In genomic region chr11:61332823-61333637, GRCh38 we compare ENCODE assay signal across 8 cellular contexts. TPM values are rescaled to one million over a fixed set of nuclear protein-coding genes. Genes with fewer than 3 reads are reported as not detected.
DNase-seq lines count a peak whose midpoint lies in the region; ATAC-seq and TF ChIP-seq lines count a peak whose summit lies in the region.

DDB1 (minus strand) TSS chr11:61333105; CDS start chr11:61332968, 137 bp downstream.
TKFC (plus strand) TSS chr11:61333228; CDS start chr11:61334729, 1,501 bp downstream.

- TF ChIP-seq CTCF in epithelial cell of esophagus (IDR thresholded peaks at IDR 0.05; ENCODE audit: insufficient read depth, low read depth, low read length, missing control alignments), result no peak

- TF ChIP-seq RAD21 in Ishikawa (IDR thresholded peaks at IDR 0.05; ENCODE audit: low read depth), result no peak

- H3K4me1 ChIP-seq in mononuclear cell (ENCODE audit: insufficient read depth, low read length), result peaks cover 33% of the 10 kb centered on the region

- TF ChIP-seq EP300 in Ishikawa (IDR thresholded peaks at IDR 0.05; ENCODE audit: borderline replicate concordance), result no peak; the same call in 1 of the 2 replicates

- peak; percentile 83 for ATAC-seq in GM21576 (IDR thresholded peaks at IDR 0.05; ENCODE audit: unreplicated experiment)

- H3K4me3 ChIP-seq in epithelial cell of esophagus (ENCODE audit: low read length) (peak within 1 kb of the TSS; percentile 94), mononuclear cell (ENCODE audit: low read length) (peak within 1 kb of the TSS; percentile 94)

- no peaks in the 10 kb centered on the region for H3K9me3 ChIP-seq in mononuclear cell (ENCODE audit: low read depth, low read length)

- no peaks in the 10 kb centered on the region for H3K27me3 ChIP-seq in mononuclear cell (ENCODE audit: insufficient read depth, low read length)

- DNase-seq in DMS 273 treated with DMSO at 0.1 percent for 48 hours (lab: John Stamatoyannopoulos, UW) (peak; percentile 61), OCI-M2 (lab: John Stamatoyannopoulos, UW; ENCODE audit: unreplicated experiment) (peak; percentile 24), activated T-cell treated with anti-CD3 and anti-CD28 coated beads for 4 hours (peak; percentile 93), epithelial cell of esophagus (ENCODE audit: low read depth) (peak; percentile 94)
- DNase-seq in stimulated activated CD8-positive, alpha-beta memory T cell treated with anti-CD3 and anti-CD28 coated beads, Interleukin-2, amount 100 ng/mL, for 48 hours (ENCODE audit: low read depth in 2 of 2), result peak; percentile 97 to 98

TF ChIP-seq in Ishikawa, 13 proteins besides CTCF, POLR2A, EP300 and RAD21:
- TF ChIP-seq TCF12 (IDR thresholded peaks at IDR 0.05; ENCODE audit: low read depth), result peak; percentile 81
- 0 out of 2 replicates have a peak, but pooled peaks have one; percentile 19 for TF ChIP-seq FOXM1 (IDR thresholded peaks at IDR 0.05; ENCODE audit: borderline replicate concordance, low read depth)
- TF ChIP-seq NFIC (IDR thresholded peaks at IDR 0.05), result peak; percentile 41; the same call in 1 of the 2 replicates
- peak; percentile 79 for TF ChIP-seq YY1 (IDR thresholded peaks at IDR 0.05; ENCODE audit: low read depth)
- peak; percentile 91 for TF ChIP-seq MAX (IDR thresholded peaks at IDR 0.05)
- peak; percentile 98 for TF ChIP-seq TAF1 (IDR thresholded peaks at IDR 0.05; ENCODE audit: low read depth)
- 0 out of 2 replicates have a peak, but pooled peaks have one; percentile 10 for TF ChIP-seq REST (IDR thresholded peaks at IDR 0.05; ENCODE audit: low read depth)
- TF ChIP-seq USF1 (IDR thresholded peaks at IDR 0.05), result peak; percentile 63
- 0 out of 2 replicates have a peak, but pooled peaks have one; percentile 2 for TF ChIP-seq CEBPB (IDR thresholded peaks at IDR 0.05)
- TF ChIP-seq EGR1 (IDR thresholded peaks at IDR 0.05), result no peak
- TF ChIP-seq CREB1 (IDR thresholded peaks at IDR 0.05; ENCODE audit: low read depth), result no peak
- peak; percentile 32; the same call in 1 of the 2 replicates for TF ChIP-seq TEAD4 (IDR thresholded peaks at IDR 0.05)
- TF ChIP-seq ZBTB7A (IDR thresholded peaks at IDR 0.05; ENCODE audit: low read depth), result 0 out of 2 replicates have a peak, but pooled peaks have one; percentile 79
TF ChIP-seq in Ishikawa: peak in this region for 11.

RNA-seq across cellular contexts. Expression of gene DDB1, which starts in this region (rescaled TPM):
- total RNA-seq in mononuclear cell, result 89.8 TPM

RNA-seq across cellular contexts. Expression of gene TKFC, which starts in this region (rescaled TPM):
- total RNA-seq in mononuclear cell, result 18.5 TPM

Comparison
In these comparisons a context has a peak if more than half of its experiments do, and no peak if none do; other contexts are left out.
1. Peak in every context shown above with its lines: DNase-seq, ATAC-seq and H3K4me3 ChIP-seq.
2. DNase-seq: peak in every context shown above with its lines; median percentile 98 in stimulated activated CD8-positive, alpha-beta memory T cell treated with anti-CD3 and anti-CD28 coated beads, Interleukin-2, amount 100 ng/mL, for 48 hours; 94 in epithelial cell of esophagus; 93 in activated T-cell treated with anti-CD3 and anti-CD28 coated beads for 4 hours; 61 in DMS 273 treated with DMSO at 0.1 percent for 48 hours; 24 in OCI-M2.